17 cellular contexts compared by ENCODE assay signal in the genomic region with DNA sequence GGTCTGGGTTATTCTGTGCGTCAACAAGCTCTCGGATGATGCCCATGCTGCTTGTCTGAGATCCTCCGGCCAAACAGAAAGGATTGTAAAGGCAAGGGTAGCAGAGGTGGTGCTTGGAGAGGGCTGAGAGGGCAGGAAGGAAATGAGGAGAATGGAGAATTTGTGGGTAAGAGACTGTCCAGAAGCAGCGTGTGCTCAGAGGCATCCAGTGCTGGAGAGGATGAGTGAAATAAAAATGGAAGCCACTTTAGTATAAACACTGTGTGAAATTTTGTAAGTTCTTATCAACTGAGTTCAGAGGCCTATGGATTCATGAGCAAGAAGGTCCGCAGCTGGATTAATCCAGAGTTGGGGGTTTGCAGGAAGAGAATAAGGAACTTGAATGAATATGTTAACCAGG. TPM values are rescaled to one million over a fixed set of nuclear protein-coding genes. Genes with fewer than 3 reads are reported as not detected.
DNase-seq lines count a peak whose midpoint lies in the region; ATAC-seq and TF ChIP-seq lines count a peak whose summit lies in the region.
"Had no signal": no experiment of that assay in that cellular context is flagged by ENCODE, and none has a peak within 500 bp of the region (broad histone marks: within the 10 kb centered on the region; RNA-seq: fewer than 3 reads in every experiment).

No MANE protein-coding gene starts in this region.

- no peaks in the 10 kb centered on the region for H3K9me3 Mint-ChIP-seq in HFFc6

- H3K27me3 ChIP-seq in AG04450 (ENCODE audit: control insufficient read depth, insufficient read depth, low read length): no peaks in the 10 kb centered on the region
- H3K27me3 ChIP-seq: Peyer's patch had no signal

- H3K27ac ChIP-seq in AG04450 (ENCODE audit: low read depth, low read length) (peak overlapping the region; percentile 55), epithelial cell of prostate (peak overlapping the region; percentile 44)
- H3K27ac ChIP-seq: Peyer's patch, SK-N-MC had no signal

- peak overlapping the region; percentile 87 for H3K27ac Mint-ChIP-seq in HFFc6
- H3K27ac Mint-ChIP-seq: CD14-positive monocyte had no signal

- H3K27me3 Mint-ChIP-seq in HFFc6 (ENCODE audit: insufficient read depth): no peaks in the 10 kb centered on the region; the same call in 1 of the 2 replicates

- POLR2A ChIA-PET in AG04450 (lab: Yijun Ruan, JAX): no interaction called here

- no peaks in the 10 kb centered on the region for H3K9me3 ChIP-seq in AG04450 (ENCODE audit: control insufficient read depth, insufficient read depth, low read length)
- H3K9me3 ChIP-seq: Peyer's patch had no signal

- TF ChIP-seq CTCF in AG04450 (IDR thresholded peaks at IDR 0.05; ENCODE audit: low read depth, low read length): no peak
- TF ChIP-seq CTCF in HFFc6 (IDR thresholded peaks at IDR 0.05): no peak
- TF ChIP-seq CTCF in omental fat pad (IDR thresholded peaks at IDR 0.05): no peak

- CTCF ChIA-PET in AG04450 (lab: Charles Lee): no interaction called here

- ATAC-seq in omental fat pad (ENCODE audit: low FRiP score) (peak; percentile 26), HG03280 (IDR thresholded peaks at IDR 0.05; ENCODE audit: unreplicated experiment) (no peak)

- H3K4me1 Mint-ChIP-seq in HFFc6 (ENCODE audit: low read depth): peaks cover 54% of the 10 kb centered on the region
- H3K4me1 Mint-ChIP-seq: CD14-positive monocyte had no signal

- DNase-seq in AG04450 (ENCODE audit: low read depth, low spot score) (no peak), HFFc6 (no peak), epithelial cell of prostate (ENCODE audit: low read depth, low spot score) (no peak), omental fat pad (ENCODE audit: low spot score) (no peak), KG1 (lab: John Stamatoyannopoulos, UW) (no peak)
- no peak for DNase-seq in stimulated activated CD4-positive, alpha-beta T cell treated with anti-CD3 and anti-CD28 coated beads, Interleukin-4, amount 100 ng/mL, for 4 hours
- DNase-seq: AML-193, DMS153, NCI-H1048, NCI-H1436 treated with DMSO at 0.1 percent for 48 hours, NCI-H2081, NCI-H524, Peyer's patch, Right ventricle myocardium superior had no signal

- H3K36me3 Mint-ChIP-seq in HFFc6 (ENCODE audit: low read depth): peaks cover 10% of the 10 kb centered on the region
- H3K36me3 Mint-ChIP-seq: CD14-positive monocyte had no signal

- no peak overlapping the region for H3K4me3 ChIP-seq in AG04450 (ENCODE audit: low read depth, low read length)
- H3K4me3 ChIP-seq: Peyer's patch, SK-N-MC had no signal

- H3K4me3 Mint-ChIP-seq in HFFc6: peak overlapping the region; percentile 17
- H3K4me3 Mint-ChIP-seq: CD14-positive monocyte had no signal

RNA-seq across cellular contexts. Expression of a gene that starts 59.5 kb away (rescaled TPM):
- 11.7 and 16.2 TPM in 2 replicates for polyA plus RNA-seq in AG04450 (2011; rRNA removed)
- polyA minus RNA-seq in AG04450 (2011; rRNA and poly(A)+ RNA removed): 17.2 and 25.4 TPM in 2 replicates
- 10 to 100 TPM; 27.4 to 73.2 (median 29.7) TPM for total RNA-seq in HFFc6 (2021; fragmentation: NEBNext Ultra II Directional; extraction: Animal tissue kit (Norgen Biotek cat#: 25700))
- 10 to 100 TPM; 28.5 to 68.6 (median 42.7) TPM for total RNA-seq in omental fat pad
